Comparison of ENCODE assay signal across 19 cellular contexts in genomic region chr12:39592295-39592694, GRCh38. TPM values are rescaled to one million over a fixed set of nuclear protein-coding genes. Genes with fewer than 3 reads are reported as not detected.
DNase-seq lines count a peak whose midpoint lies in the region; ATAC-seq and TF ChIP-seq lines count a peak whose summit lies in the region.
"Had no signal": no experiment of that assay in that cellular context is flagged by ENCODE, and none has a peak within 500 bp of the region (broad histone marks: within the 10 kb centered on the region; RNA-seq: fewer than 3 reads in every experiment).

No MANE protein-coding gene starts in this region.

- dilution Hi-C loops in mammary epithelial cell (cut with HindIII; ENCODE audit: low sequenced_read_pairs) = no loop called here

- POLR2A ChIA-PET in MCF 10A (lab: Yijun Ruan, JAX) (interaction anchor here (0.6 to 2.1 kb wide), 5 partner anchors 10 to 102 kb away, joined by 3 to 6 read pairs (median 3); partner anchors contain the start of gene ABCD2), T-cell (lab: Charles Lee) (no interaction called here)

- peak; percentile 12 to 22 for TF ChIP-seq RAD21 in liver (IDR thresholded peaks at IDR 0.05)

- H2AFZ ChIP-seq in mammary epithelial cell (ENCODE audit: low read depth, low read length) = no peak overlapping the region

- H3K4me3 Mint-ChIP-seq in MCF 10A (ENCODE audit: unreplicated experiment) = no peak overlapping the region
- H3K4me3 Mint-ChIP-seq in T-cell = no peak overlapping the region

- H3K9me3 Mint-ChIP-seq in MCF 10A (ENCODE audit: unreplicated experiment) (no peaks in the 10 kb centered on the region), T-cell (no peaks in the 10 kb centered on the region)

- no peak overlapping the region for H3K4me2 ChIP-seq in mammary epithelial cell (ENCODE audit: insufficient read depth, low read depth, low read length)
- H3K4me2 ChIP-seq: BLaER1 treated with 17β-estradiol and CSF1 and Interleukin-3, amounts not matched to agents 10 nM and 100 nM had no signal

- H3K4me1 ChIP-seq in mammary epithelial cell (ENCODE audit: insufficient read depth, low read length) (no peaks in the 10 kb centered on the region), liver (ENCODE audit: control insufficient read depth in 4 of 4, insufficient read depth in 4 of 4, low read length in 3 of 4) (peaks cover 0 to 3% (median 0%) of the 10 kb centered on the region in 4 donors), subcutaneous abdominal adipose tissue (ENCODE audit: control insufficient read depth in 5 of 5, insufficient read depth in 5 of 5, low read length in 5 of 5) (peaks cover 0 to 29% (median 6%) of the 10 kb centered on the region in 5 donors)
- H3K4me1 ChIP-seq: HAP-1 had no signal

- no peaks in the 10 kb centered on the region for H3K79me2 ChIP-seq in mammary epithelial cell (ENCODE audit: insufficient read depth, low read length)

- H3K27ac Mint-ChIP-seq in MCF 10A (ENCODE audit: low read depth, unreplicated experiment) (peak overlapping the region; percentile 74), T-cell (peak overlapping the region; percentile 56 to 66)

- H3K36me3 Mint-ChIP-seq in MCF 10A (ENCODE audit: insufficient read depth, unreplicated experiment) (no peaks in the 10 kb centered on the region), T-cell (peaks cover 29% of the 10 kb centered on the region)

- no peaks in the 10 kb centered on the region for H3K36me3 ChIP-seq in mammary epithelial cell (ENCODE audit: insufficient read depth, low read length)
- no peaks in the 10 kb centered on the region for H3K36me3 ChIP-seq in liver (ENCODE audit: control insufficient read depth in 4 of 4, insufficient read depth in 3 of 4, low read depth in 1 of 4, low read length in 3 of 4)
- H3K36me3 ChIP-seq in subcutaneous abdominal adipose tissue (ENCODE audit: control insufficient read depth in 5 of 5, insufficient read depth in 5 of 5, low read length in 5 of 5) = peaks cover 0 to 3% (median 0%) of the 10 kb centered on the region in 5 donors
- H3K36me3 ChIP-seq: BLaER1 treated with 17β-estradiol and CSF1 and Interleukin-3, amounts not matched to agents 10 nM and 100 nM; HAP-1 had no signal

- H3K9ac ChIP-seq in mammary epithelial cell (ENCODE audit: insufficient read depth, low read length) (no peak overlapping the region), liver (ENCODE audit: low read depth in 1 of 2, low read length in 2 of 2) (no peak overlapping the region), subcutaneous abdominal adipose tissue (ENCODE audit: low read length in 5 of 5) (no peak overlapping the region)
- H3K9ac ChIP-seq: BLaER1 treated with 17β-estradiol and CSF1 and Interleukin-3, amounts not matched to agents 10 nM and 100 nM had no signal

- BruUV-seq in MCF 10A (replicated peaks; lab: Mats Ljungman, UMichigan) (no TSS peak), mammary epithelial cell (replicated peaks; lab: Mats Ljungman, UMichigan) (no TSS peak)

- H4K20me1 ChIP-seq in mammary epithelial cell (ENCODE audit: insufficient read depth, low read length) = no peaks in the 10 kb centered on the region
- H4K20me1 ChIP-seq: BLaER1 treated with 17β-estradiol and CSF1 and Interleukin-3, amounts not matched to agents 10 nM and 100 nM had no signal

- no peaks in the 10 kb centered on the region for H3K27me3 Mint-ChIP-seq in MCF 10A (ENCODE audit: insufficient read depth, unreplicated experiment)
- no peaks in the 10 kb centered on the region for H3K27me3 Mint-ChIP-seq in T-cell

- H3K27me3 ChIP-seq in mammary epithelial cell (ENCODE audit: insufficient read depth, low read length) (no peaks in the 10 kb centered on the region), liver (ENCODE audit: control insufficient read depth in 4 of 4, insufficient read depth in 4 of 4, low read length in 3 of 4) (no peaks in the 10 kb centered on the region), subcutaneous abdominal adipose tissue (ENCODE audit: control insufficient read depth in 5 of 5, insufficient read depth in 4 of 5, low read length in 5 of 5) (no peaks in the 10 kb centered on the region)
- H3K27me3 ChIP-seq: BLaER1 treated with 17β-estradiol and CSF1 and Interleukin-3, amounts not matched to agents 10 nM and 100 nM had no signal

- H3K9me3 ChIP-seq in mammary epithelial cell (replicated peaks; ENCODE audit: insufficient read depth, low read length) = no peaks in the 10 kb centered on the region
- H3K9me3 ChIP-seq in liver (ENCODE audit: control insufficient read depth in 4 of 4, low read length in 3 of 4) = no peaks in the 10 kb centered on the region
- H3K9me3 ChIP-seq in subcutaneous abdominal adipose tissue (ENCODE audit: control insufficient read depth in 5 of 5, low read length in 5 of 5) = no peaks in the 10 kb centered on the region
- H3K9me3 ChIP-seq: BLaER1 treated with 17β-estradiol and CSF1 and Interleukin-3, amounts not matched to agents 10 nM and 100 nM; Caco-2; HAP-1 had no signal

- CTCF ChIA-PET in MCF 10A (lab: Yijun Ruan, JAX) = interaction anchor here (0.6 to 3.9 kb wide), 5 partner anchors 9 to 127 kb away, joined by 3 to 13 read pairs (median 7); partner anchors contain the start of gene ABCD2
- CTCF ChIA-PET in mammary epithelial cell (lab: Charles Lee; ENCODE audit: low non-redundant PET) = no interaction called here
- CTCF ChIA-PET in T-cell (lab: Charles Lee) = interaction anchor here (1.2 to 1.9 kb wide), 3 partner anchors 27 to 100 kb away, joined by 3 to 6 read pairs (median 5); partner anchors contain the start of gene ABCD2 (in 1 of the 2)

- peak in 1 of 4 experiments; percentile 20 for ATAC-seq in T-cell (replicated peaks in 1 of 4)
- ATAC-seq: Panc1, Right ventricle myocardium inferior had no signal

- intact Hi-C loops in MCF 10A (cut with micrococcal nuclease) = no loop called here
- intact Hi-C loops in mammary epithelial cell (cut with micrococcal nuclease) = no loop called here
- intact Hi-C loops in posterior cingulate gyrus (cut with DNase I) = no loop called here

- no peak for DNase-seq in MCF 10A (ENCODE audit: unreplicated experiment)
- no peak for DNase-seq in mammary epithelial cell
- DNase-seq in T-cell = no peak
- no peak for DNase-seq in NCI-H1436 (lab: John Stamatoyannopoulos, UW)
- no peak for DNase-seq in NCI-H2107 treated with DMSO at 0.1 percent for 48 hours (lab: John Stamatoyannopoulos, UW; ENCODE audit: unreplicated experiment)
- DNase-seq in posterior cingulate gyrus = no peak
- DNase-seq: Caco-2, DMS153, KBM-7, NCI-H1694, NCI-H2227 treated with DMSO at 0.1 percent for 48 hours, NCI-H524 had no signal

- in situ Hi-C loops in mammary epithelial cell (cut with MboI; ENCODE audit: low sequenced_read_pairs in 2 of 2) = no loop called here

- H3K27ac ChIP-seq in mammary epithelial cell (ENCODE audit: insufficient read depth, low read depth, low read length) = no peak overlapping the region
- H3K27ac ChIP-seq in liver (ENCODE audit: low read depth in 1 of 2, low read length in 2 of 2) = no peak overlapping the region
- H3K27ac ChIP-seq in subcutaneous abdominal adipose tissue (ENCODE audit: low read depth, low read length) = peak overlapping the region; percentile 58
- H3K27ac ChIP-seq: BLaER1 treated with 17β-estradiol and CSF1 and Interleukin-3, amounts not matched to agents 10 nM and 100 nM; HL-60 had no signal

- H3K4me3 ChIP-seq in mammary epithelial cell (replicated peaks in 1 of 3; ENCODE audit: insufficient read depth in 1 of 3, low read depth in 2 of 3, low read length in 3 of 3) (no peak overlapping the region), liver (ENCODE audit: low read depth in 1 of 3, low read length in 3 of 3) (no peak overlapping the region), subcutaneous abdominal adipose tissue (ENCODE audit: low read depth in 1 of 5, low read length in 5 of 5) (no peak overlapping the region)
- H3K4me3 ChIP-seq: BLaER1 treated with 17β-estradiol and CSF1 and Interleukin-3, amounts not matched to agents 10 nM and 100 nM; HAP-1 had no signal

- no peak for TF ChIP-seq CTCF in MCF 10A (IDR thresholded peaks at IDR 0.05; ENCODE audit: unreplicated experiment)
- no peak for TF ChIP-seq CTCF in mammary epithelial cell (conservative IDR thresholded peaks at IDR 0.05 in 1 of 2, IDR thresholded peaks at IDR 0.05 in 1 of 2; ENCODE audit: extremely low read depth in 1 of 2, insufficient read depth in 1 of 2, low read depth in 1 of 2, low read length in 2 of 2)
- TF ChIP-seq CTCF in liver (IDR thresholded peaks at IDR 0.05; ENCODE audit: low read depth, low read length, missing input control) = no peak

- peaks cover 23% of the 10 kb centered on the region for H3K4me1 Mint-ChIP-seq in MCF 10A (ENCODE audit: insufficient read depth, unreplicated experiment)
- peaks cover 10 to 25% (median 19%) of the 10 kb centered on the region in 3 donors for H3K4me1 Mint-ChIP-seq in T-cell

TF ChIP-seq in liver, 16 proteins besides CTCF, POLR2A, EP300 and RAD21 (continues in another document):
- TF ChIP-seq YY1 (IDR thresholded peaks at IDR 0.05) (peak; percentile 51), GABPA (IDR thresholded peaks at IDR 0.05 in 1 of 2, conservative IDR thresholded peaks at IDR 0.05 in 1 of 2) (no peak)
- TF ChIP-seq, protein P1, sequence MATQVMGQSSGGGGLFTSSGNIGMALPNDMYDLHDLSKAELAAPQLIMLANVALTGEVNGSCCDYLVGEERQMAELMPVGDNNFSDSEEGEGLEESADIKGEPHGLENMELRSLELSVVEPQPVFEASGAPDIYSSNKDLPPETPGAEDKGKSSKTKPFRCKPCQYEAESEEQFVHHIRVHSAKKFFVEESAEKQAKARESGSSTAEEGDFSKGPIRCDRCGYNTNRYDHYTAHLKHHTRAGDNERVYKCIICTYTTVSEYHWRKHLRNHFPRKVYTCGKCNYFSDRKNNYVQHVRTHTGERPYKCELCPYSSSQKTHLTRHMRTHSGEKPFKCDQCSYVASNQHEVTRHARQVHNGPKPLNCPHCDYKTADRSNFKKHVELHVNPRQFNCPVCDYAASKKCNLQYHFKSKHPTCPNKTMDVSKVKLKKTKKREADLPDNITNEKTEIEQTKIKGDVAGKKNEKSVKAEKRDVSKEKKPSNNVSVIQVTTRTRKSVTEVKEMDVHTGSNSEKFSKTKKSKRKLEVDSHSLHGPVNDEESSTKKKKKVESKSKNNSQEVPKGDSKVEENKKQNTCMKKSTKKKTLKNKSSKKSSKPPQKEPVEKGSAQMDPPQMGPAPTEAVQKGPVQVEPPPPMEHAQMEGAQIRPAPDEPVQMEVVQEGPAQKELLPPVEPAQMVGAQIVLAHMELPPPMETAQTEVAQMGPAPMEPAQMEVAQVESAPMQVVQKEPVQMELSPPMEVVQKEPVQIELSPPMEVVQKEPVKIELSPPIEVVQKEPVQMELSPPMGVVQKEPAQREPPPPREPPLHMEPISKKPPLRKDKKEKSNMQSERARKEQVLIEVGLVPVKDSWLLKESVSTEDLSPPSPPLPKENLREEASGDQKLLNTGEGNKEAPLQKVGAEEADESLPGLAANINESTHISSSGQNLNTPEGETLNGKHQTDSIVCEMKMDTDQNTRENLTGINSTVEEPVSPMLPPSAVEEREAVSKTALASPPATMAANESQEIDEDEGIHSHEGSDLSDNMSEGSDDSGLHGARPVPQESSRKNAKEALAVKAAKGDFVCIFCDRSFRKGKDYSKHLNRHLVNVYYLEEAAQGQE (IDR thresholded peaks at IDR 0.05) = no peak

RNA-seq across cellular contexts. Expression of gene ABCD2, which starts 27.3 kb away (rescaled TPM):
- total RNA-seq in MCF 10A (2022) = 0.20 and 0.42 TPM in 2 replicates
- under 1 TPM in 1 of 2 donors, not detected in 1; under 0.01 TPM for total RNA-seq in mammary epithelial cell
- 0.05 TPM for polyA plus RNA-seq in mammary epithelial cell
- not detected for polyA minus RNA-seq in mammary epithelial cell
- total RNA-seq in T-cell = 10 to 100 TPM; 10.9 to 16.8 (median 14.7) TPM
- total RNA-seq in liver = under 1 TPM; under 0.01 to 0.25 TPM
- under 1 TPM in 1 of 2 donors, not detected in 1; 0.05 TPM for polyA plus RNA-seq in liver
- total RNA-seq: Caco-2 had no signal
